ENCODE assay signal across 17 cellular contexts in genomic region chr1:85179517-85179916, GRCh38. TPM values are rescaled to one million over a fixed set of nuclear protein-coding genes. Genes with fewer than 3 reads are reported as not detected.
DNase-seq lines count a peak whose midpoint lies in the region; ATAC-seq lines count a peak whose summit lies in the region.
"Had no signal": no experiment of that assay in that cellular context is flagged by ENCODE, and none has a peak within 500 bp of the region (broad histone marks: within the 10 kb centered on the region; RNA-seq: fewer than 3 reads in every experiment).

No MANE protein-coding gene starts in this region.

- H3K27me3 Mint-ChIP-seq in activated CD4-positive, alpha-beta T cell treated with anti-CD3 and anti-CD28 coated beads, Interleukin-2, amount 10 ng/mL, durations not matched to agents 24 days and 14 days = no peaks in the 10 kb centered on the region
- no peaks in the 10 kb centered on the region for H3K27me3 Mint-ChIP-seq in activated naive CD8-positive, alpha-beta T cell
- H3K27me3 Mint-ChIP-seq in natural killer cell treated with Interleukin-12 subunit alpha and Interleukin-12 subunit beta and Interleukin-15 and Interleukin-18, amount 100 ng/mL, for 72 hours = peaks cover 15 to 16% of the 10 kb centered on the region in 2 donors
- H3K27me3 Mint-ChIP-seq: IgD-negative memory B cell had no signal

- intact Hi-C loops in activated CD4-positive, alpha-beta T cell treated with anti-CD3 and anti-CD28 coated beads, Interleukin-2, amount 10 ng/mL, durations not matched to agents 24 days and 14 days (cut with micrococcal nuclease) = no loop called here

- H3K9me3 Mint-ChIP-seq in activated CD4-positive, alpha-beta T cell treated with anti-CD3 and anti-CD28 coated beads, Interleukin-2, amount 10 ng/mL, durations not matched to agents 24 days and 14 days = peaks cover 7% of the 10 kb centered on the region
- H3K9me3 Mint-ChIP-seq in activated naive CD8-positive, alpha-beta T cell (ENCODE audit: low read depth) = no peaks in the 10 kb centered on the region
- no peaks in the 10 kb centered on the region for H3K9me3 Mint-ChIP-seq in natural killer cell treated with Interleukin-12 subunit alpha and Interleukin-12 subunit beta and Interleukin-15 and Interleukin-18, amount 100 ng/mL, for 72 hours
- H3K9me3 Mint-ChIP-seq: activated B cell treated with CpG ODN at 0.5 μM for 24 hours, GM23338, IgD-negative memory B cell had no signal

- ATAC-seq in HG03442 (IDR thresholded peaks at IDR 0.05; ENCODE audit: unreplicated experiment) (peak; percentile 59), GM21528 (IDR thresholded peaks at IDR 0.05; ENCODE audit: low FRiP score, unreplicated experiment) (no peak)
- ATAC-seq in natural killer cell treated with Interleukin-12 subunit alpha and Interleukin-12 subunit beta and Interleukin-15 and Interleukin-18, amount 100 ng/mL, for 72 hours = no peak
- ATAC-seq: GM23338 had no signal

- H3K4me1 Mint-ChIP-seq in activated CD4-positive, alpha-beta T cell treated with anti-CD3 and anti-CD28 coated beads, Interleukin-2, amount 10 ng/mL, durations not matched to agents 24 days and 14 days = peaks cover 10% of the 10 kb centered on the region
- H3K4me1 Mint-ChIP-seq in activated naive CD8-positive, alpha-beta T cell (ENCODE audit: low read depth) = peaks cover 22% of the 10 kb centered on the region
- H3K4me1 Mint-ChIP-seq in natural killer cell treated with Interleukin-12 subunit alpha and Interleukin-12 subunit beta and Interleukin-15 and Interleukin-18, amount 100 ng/mL, for 72 hours (ENCODE audit: low read depth in 2 of 2) = peaks cover 2 to 8% of the 10 kb centered on the region in 2 donors
- H3K4me1 Mint-ChIP-seq: activated B cell treated with CpG ODN at 0.5 μM for 24 hours, GM23338 had no signal

- no peaks in the 10 kb centered on the region for H3K36me3 Mint-ChIP-seq in activated CD4-positive, alpha-beta T cell treated with anti-CD3 and anti-CD28 coated beads, Interleukin-2, amount 10 ng/mL, durations not matched to agents 24 days and 14 days (ENCODE audit: low read depth)
- peaks cover 16% of the 10 kb centered on the region for H3K36me3 Mint-ChIP-seq in activated naive CD8-positive, alpha-beta T cell
- H3K36me3 Mint-ChIP-seq in natural killer cell treated with Interleukin-12 subunit alpha and Interleukin-12 subunit beta and Interleukin-15 and Interleukin-18, amount 100 ng/mL, for 72 hours = no peaks in the 10 kb centered on the region
- H3K36me3 Mint-ChIP-seq: IgD-negative memory B cell had no signal

- no peak overlapping the region for H3K27ac Mint-ChIP-seq in activated CD4-positive, alpha-beta T cell treated with anti-CD3 and anti-CD28 coated beads, Interleukin-2, amount 10 ng/mL, durations not matched to agents 24 days and 14 days
- H3K27ac Mint-ChIP-seq in activated naive CD8-positive, alpha-beta T cell = peak overlapping the region; percentile 4
- peak overlapping the region in 1 of 2 donors; percentile 56 for H3K27ac Mint-ChIP-seq in natural killer cell treated with Interleukin-12 subunit alpha and Interleukin-12 subunit beta and Interleukin-15 and Interleukin-18, amount 100 ng/mL, for 72 hours
- H3K27ac Mint-ChIP-seq: activated B cell treated with CpG ODN at 0.5 μM for 24 hours, GM23338, IgD-negative memory B cell had no signal

- DNase-seq in activated CD4-positive, alpha-beta T cell treated with anti-CD3 and anti-CD28 coated beads, Interleukin-2, amount 10 ng/mL, durations not matched to agents 24 days and 14 days = peak; percentile 61
- DNase-seq in activated CD4-positive, alpha-beta T cell treated with anti-CD3 and anti-CD28 coated beads for 48 hours = no peak
- DNase-seq in natural killer cell treated with Interleukin-12 subunit alpha and Interleukin-12 subunit beta and Interleukin-15 and Interleukin-18, amount 100 ng/mL, for 72 hours (ENCODE audit: low spot score) = no peak
- DNase-seq in amniotic stem cell (lab: John Stamatoyannopoulos, UW) = no peak
- DNase-seq in stimulated activated CD4-positive, alpha-beta T cell treated with anti-CD3 and anti-CD28 coated beads, Interleukin-12 subunit alpha, Interleukin-12 subunit beta, amount 100 ng/mL, for 4 hours = no peak
- DNase-seq: activated B cell treated with CpG ODN at 0.5 μM for 24 hours; activated CD8-positive, alpha-beta memory T cell treated with anti-CD3 and anti-CD28 coated beads, Interleukin-2, amount 50 U/mL, for 4 hours; DMS153; erythroblast; MV-4-11; NCI-H1930; thyroid gland had no signal

- H3K4me3 Mint-ChIP-seq in activated CD4-positive, alpha-beta T cell treated with anti-CD3 and anti-CD28 coated beads, Interleukin-2, amount 10 ng/mL, durations not matched to agents 24 days and 14 days = peak overlapping the region; percentile 2
- peak overlapping the region; percentile 57 for H3K4me3 Mint-ChIP-seq in activated naive CD8-positive, alpha-beta T cell
- peak overlapping the region; percentile 45 for H3K4me3 Mint-ChIP-seq in natural killer cell treated with Interleukin-12 subunit alpha and Interleukin-12 subunit beta and Interleukin-15 and Interleukin-18, amount 100 ng/mL, for 72 hours
- H3K4me3 Mint-ChIP-seq: activated B cell treated with CpG ODN at 0.5 μM for 24 hours, GM23338, IgD-negative memory B cell had no signal

RNA-seq across cellular contexts. Expression of gene SYDE2, which starts 21.3 kb away (rescaled TPM):
- total RNA-seq in activated CD4-positive, alpha-beta T cell treated with anti-CD3 and anti-CD28 coated beads, Interleukin-2, amount 10 ng/mL, durations not matched to agents 24 days and 14 days = 1.2 and 1.4 TPM in 2 replicates
- under 1 TPM in 1 of 2 donors, not detected in 1; 0.84 TPM for total RNA-seq in natural killer cell treated with Interleukin-12 subunit alpha and Interleukin-12 subunit beta and Interleukin-15 and Interleukin-18, amount 100 ng/mL, for 72 hours

Comparison
In these comparisons a context has a peak if more than half of its experiments do, and no peak if none do; other contexts are left out.
1. H3K4me3 Mint-ChIP-seq: peak in every context shown above with its lines; median percentile 57 in activated naive CD8-positive, alpha-beta T cell; 45 in natural killer cell treated with Interleukin-12 subunit alpha and Interleukin-12 subunit beta and Interleukin-15 and Interleukin-18, amount 100 ng/mL, for 72 hours; 2 in activated CD4-positive, alpha-beta T cell treated with anti-CD3 and anti-CD28 coated beads, Interleukin-2, amount 10 ng/mL, durations not matched to agents 24 days and 14 days.